8 cellular contexts compared by ENCODE assay signal in genomic region chr14:99603965-99604765, GRCh38. TPM values are rescaled to one million over a fixed set of nuclear protein-coding genes. Genes with fewer than 3 reads are reported as not detected.
DNase-seq lines count a peak whose midpoint lies in the region; ATAC-seq and TF ChIP-seq lines count a peak whose summit lies in the region.

Gene CCDC85C (minus strand): TSS chr14:99604207. CDS start chr14:99603959, 248 bp downstream.

- in situ Hi-C loops in Caki2 (cut with HindIII; ENCODE audit: low pct_unique_long_range_greater_than_20kb, low sequenced_read_pairs) = no loop called here

- ATAC-seq in GM21526 (IDR thresholded peaks at IDR 0.05; ENCODE audit: low FRiP score, unreplicated experiment) = peak; percentile 90
- ATAC-seq in mucosa of descending colon = peak; percentile 89

- peaks cover 7% of the 10 kb centered on the region for H3K27me3 Mint-ChIP-seq in activated T-cell treated with anti-CD3 and anti-CD28 coated beads, Interleukin-2, amount 50 U/mL, for 24 hours

- intact Hi-C loops in OCI-LY7 (cut with micrococcal nuclease; ENCODE audit: unreplicated experiment) (loop anchor here (1.0 to 2.0 kb wide), 2 partner anchors 31 to 80 kb away; partner anchors contain the start of gene CYP46A1), mucosa of descending colon (cut with DNase I, micrococcal nuclease) (no loop called here)

- H3K27ac ChIP-seq in OCI-LY7 (ENCODE audit: low read depth, low read length, poor library complexity, severe bottlenecking) = peak within 1 kb of the TSS; percentile 74

- peak within 1 kb of the TSS; percentile 82 for H3K4me2 ChIP-seq in OCI-LY7 (ENCODE audit: low read length)

- H3K79me2 ChIP-seq in OCI-LY7 (ENCODE audit: insufficient read depth, low read depth, low read length) = no peaks in the 10 kb centered on the region

- peak within 1 kb of the TSS; percentile 88 for H2AFZ ChIP-seq in OCI-LY7 (ENCODE audit: low read length)

- H3K36me3 Mint-ChIP-seq in activated T-cell treated with anti-CD3 and anti-CD28 coated beads, Interleukin-2, amount 50 U/mL, for 24 hours (ENCODE audit: low read depth) = no peaks in the 10 kb centered on the region

- H3K9me2 ChIP-seq in OCI-LY7 (ENCODE audit: insufficient read depth, low read length) = no peaks in the 10 kb centered on the region

- H3K9me3 ChIP-seq in OCI-LY7 (ENCODE audit: low read length) (no peaks in the 10 kb centered on the region), mucosa of descending colon (no peaks in the 10 kb centered on the region)

- peaks cover 27% of the 10 kb centered on the region for H3K4me1 ChIP-seq in OCI-LY7 (ENCODE audit: insufficient read depth, low read length, poor library complexity, severe bottlenecking)
- peaks cover 41% of the 10 kb centered on the region for H3K4me1 ChIP-seq in mucosa of descending colon (ENCODE audit: low read depth)

- peak within 1 kb of the TSS; percentile 83 for H3K4me3 Mint-ChIP-seq in activated T-cell treated with anti-CD3 and anti-CD28 coated beads, Interleukin-2, amount 50 U/mL, for 24 hours

- POLR2A ChIA-PET in OCI-LY7 (lab: Charles Lee) = interaction anchor here (0.5 to 1.0 kb wide), 2 partner anchors 24 to 90 kb away, joined by 3 to 4 read pairs; no protein-coding TSS in a partner anchor

- H4K20me1 ChIP-seq in OCI-LY7 (ENCODE audit: insufficient read depth, low read length) = no peaks in the 10 kb centered on the region

- peaks cover 26% of the 10 kb centered on the region for H3K4me1 Mint-ChIP-seq in activated T-cell treated with anti-CD3 and anti-CD28 coated beads, Interleukin-2, amount 50 U/mL, for 24 hours (ENCODE audit: low read depth)

- DNase-seq in Caki2 (ENCODE audit: low read depth) = peak; percentile 85
- DNase-seq in HuH-7.5 (ENCODE audit: low spot score) = peak; percentile 97
- DNase-seq in OCI-LY7 (ENCODE audit: low spot score) = peak; percentile 97
- DNase-seq in activated T-cell treated with anti-CD3 and anti-CD28 coated beads, Interleukin-2, amount 50 U/mL, for 24 hours = peak; percentile 96
- DNase-seq in erythroblast (lab: John Stamatoyannopoulos, UW) = peak; percentile 86 to 89
- peak; percentile 90 to 98 (median 95) for DNase-seq in mucosa of descending colon
- DNase-seq in stimulated activated CD8-positive, alpha-beta memory T cell treated with anti-CD3 and anti-CD28 coated beads, Interleukin-2, amount 100 ng/mL, for 48 hours (ENCODE audit: low read depth in 2 of 2) = peak; percentile 84 to 93

- H3K9me3 Mint-ChIP-seq in activated T-cell treated with anti-CD3 and anti-CD28 coated beads, Interleukin-2, amount 50 U/mL, for 24 hours = no peaks in the 10 kb centered on the region

- no peak for TF ChIP-seq CTCF in OCI-LY7 (conservative IDR thresholded peaks at IDR 0.05; ENCODE audit: low read length)
- no peak for TF ChIP-seq CTCF in mucosa of descending colon (IDR thresholded peaks at IDR 0.05)

- peak within 1 kb of the TSS; percentile 90 for H3K4me3 ChIP-seq in OCI-LY7 (ENCODE audit: low read depth, low read length, poor library complexity, severe bottlenecking)
- H3K4me3 ChIP-seq in mucosa of descending colon = peak within 1 kb of the TSS; percentile 42

- CTCF ChIA-PET in OCI-LY7 (lab: Charles Lee; ENCODE audit: unreplicated experiment) = interaction anchor here (0.6 kb wide), 1 partner anchor 143 kb away, joined by 4 read pairs; no protein-coding TSS in a partner anchor

- H3K36me3 ChIP-seq in OCI-LY7 (ENCODE audit: insufficient read depth, low read length) = no peaks in the 10 kb centered on the region
- no peaks in the 10 kb centered on the region for H3K36me3 ChIP-seq in mucosa of descending colon (ENCODE audit: low read depth)

- H3K27ac Mint-ChIP-seq in activated T-cell treated with anti-CD3 and anti-CD28 coated beads, Interleukin-2, amount 50 U/mL, for 24 hours = peak within 1 kb of the TSS; percentile 71

- BruUV-seq in OCI-LY7 (replicated peaks; lab: Mats Ljungman, UMichigan) = no TSS peak

- TF ChIP-seq POLR2A in erythroblast (IDR thresholded peaks at IDR 0.05; ENCODE audit: low read length) = no peak

RNA-seq across cellular contexts. Expression of gene CCDC85C, which starts in this region (rescaled TPM):
- 21.6 and 28.3 TPM in 2 replicates for total RNA-seq in Caki2 (2014; rRNA removed; shearing (Covaris generic); ENCODE audit: low replicate concordance)
- 3.6 and 6.4 TPM in 2 replicates for total RNA-seq in OCI-LY7 (2014; rRNA removed; shearing (Covaris generic))
- 14.6 and 15.0 TPM in 2 replicates for total RNA-seq in OCI-LY7 (2022)
- 100 to 1,000 TPM in 1 of 3 donors, 10 to 100 TPM in 2; 66.2 to 102 (median 66.2) TPM for total RNA-seq in mucosa of descending colon

Comparison
In these comparisons a context has a peak if more than half of its experiments do, and no peak if none do; other contexts are left out.
1. Peak in every context shown above with its lines: DNase-seq, ATAC-seq, H3K4me3 ChIP-seq and H3K27ac ChIP-seq.